ENCODE assay signal across 8 cellular contexts in genomic region chr11:126194121-126194543, GRCh38. TPM values are rescaled to one million over a fixed set of nuclear protein-coding genes. Genes with fewer than 3 reads are reported as not detected.
DNase-seq lines count a peak whose midpoint lies in the region; ATAC-seq, FAIRE-seq and TF ChIP-seq lines count a peak whose summit lies in the region.

No MANE protein-coding gene starts in this region.

- DNase-seq in COLO829 (ENCODE audit: low spot score) (peak; percentile 47), HEK293T (ENCODE audit: extremely low spot score) (peak; percentile 61), OCI-M1 (lab: John Stamatoyannopoulos, UW) (peak; percentile 77), body of pancreas (peak; percentile 42 to 64 (median 56)), superior temporal gyrus (ENCODE audit: extremely low spot score) (peak; percentile 81)
- DNase-seq in activated CD4-positive, CD25-positive, alpha-beta regulatory T cell (lab: John Stamatoyannopoulos, UW), result no peak

- ATAC-seq in body of pancreas, result peak; percentile 60
- ATAC-seq in HG02870 (IDR thresholded peaks at IDR 0.05; ENCODE audit: unreplicated experiment), result no peak

- intact Hi-C loops in body of pancreas (cut with DNase I), result loop anchor here (5.0 kb wide), 1 partner anchor 272 kb away; no protein-coding TSS in a partner anchor

- no peak overlapping the region for H3K27ac ChIP-seq in body of pancreas

- 35 to 36% methylated on average over 9 of the region's 9 CpGs for WGBS in body of pancreas, 2 donors

- H3K4me1 ChIP-seq in body of pancreas, result no peaks in the 10 kb centered on the region

- no peak overlapping the region for H3K4me3 ChIP-seq in body of pancreas

- no peaks in the 10 kb centered on the region for H3K9me3 ChIP-seq in body of pancreas

- peak; percentile 43 to 82 (median 77) for TF ChIP-seq CTCF in body of pancreas (IDR thresholded peaks at IDR 0.05)

- FAIRE-seq in islet of Langerhans (lab: Jason Lieb, UNC), result peak; percentile 94

- CTCF ChIA-PET in HEK293T (lab: Yijun Ruan, JAX), result interaction anchor here (0.5 to 1.4 kb wide), 10 partner anchors 250 to 286 kb away, joined by 3 to 8 read pairs (median 4); no protein-coding TSS in a partner anchor

- TF ChIP-seq POLR2A in body of pancreas (IDR thresholded peaks at IDR 0.05), result no peak

- POLR2A ChIA-PET in HEK293T (lab: Yijun Ruan, JAX), result no interaction called here

- peaks cover 0 to 6% of the 10 kb centered on the region in 2 donors for H3K36me3 ChIP-seq in body of pancreas (replicated peaks in 1 of 2; ENCODE audit: insufficient read depth in 1 of 2, low read depth in 2 of 2)

- H3K27me3 ChIP-seq in body of pancreas, result no peaks in the 10 kb centered on the region

TF ChIP-seq in HEK293T, 16 proteins besides CTCF, POLR2A, EP300 and RAD21:
- TF ChIP-seq SP1 (IDR thresholded peaks at IDR 0.05) (no peak), ZNF384 (IDR thresholded peaks at IDR 0.05) (0 out of 2 replicates have a peak, but pooled peaks have one; percentile 29)

RNA-seq across cellular contexts. Expression of gene RPUSD4, which starts 17.3 kb away (rescaled TPM):
- 10 to 100 TPM; 25.4 to 41.2 TPM for total RNA-seq in body of pancreas

RNA-seq across cellular contexts. Expression of gene FAM118B, which starts 17.4 kb away (rescaled TPM):
- total RNA-seq in body of pancreas, result 10 to 100 TPM in 1 of 2 donors, 1 to 10 TPM in 1; 6.7 to 36.9 TPM

Comparison
In these comparisons a context has a peak if more than half of its experiments do, and no peak if none do; other contexts are left out.
1. DNase-seq: peak in COLO829 (single experiment), HEK293T (single experiment), OCI-M1 (single experiment), body of pancreas (4 of 4) and superior temporal gyrus (single experiment); none in activated CD4-positive, CD25-positive, alpha-beta regulatory T cell (0 of 4).